Comparison of ENCODE assay signal across 19 cellular contexts in genomic region chr5:136031713-136032112, GRCh38. TPM values are rescaled to one million over a fixed set of nuclear protein-coding genes. Genes with fewer than 3 reads are reported as not detected.
DNase-seq lines count a peak whose midpoint lies in the region; ATAC-seq, FAIRE-seq and TF ChIP-seq lines count a peak whose summit lies in the region.
"Had no signal": no experiment of that assay in that cellular context is flagged by ENCODE, and none has a peak within 500 bp of the region (broad histone marks: within the 10 kb centered on the region; RNA-seq: fewer than 3 reads in every experiment).

No MANE protein-coding gene starts in this region.

- no peak for TF ChIP-seq POLR2A in HepG2 (IDR thresholded peaks at IDR 0.05; ENCODE audit: insufficient read depth in 1 of 2, low read depth in 2 of 2, low read length in 2 of 2)

- no peak overlapping the region for H3K9ac ChIP-seq in HepG2 (ENCODE audit: insufficient read depth, low read depth, low read length)

- TF ChIP-seq CTCF in heart right ventricle (IDR thresholded peaks at IDR 0.05): no peak
- no peak for TF ChIP-seq CTCF in MCF 10A (IDR thresholded peaks at IDR 0.05; ENCODE audit: unreplicated experiment)
- TF ChIP-seq CTCF in HepG2 (CRISPR knock-in tag; IDR thresholded peaks at IDR 0.05): no peak
- no peak for TF ChIP-seq CTCF in type B pancreatic cell (conservative IDR thresholded peaks at IDR 0.05)

- H3K27me3 ChIP-seq in heart right ventricle: peaks cover 0 to 9% (median 0%) of the 10 kb centered on the region in 7 donors
- H3K27me3 ChIP-seq in HepG2 (ENCODE audit: control insufficient read depth in 1 of 2, insufficient read depth in 2 of 2, low read length in 2 of 2): no peaks in the 10 kb centered on the region; a peak in 2 of 5 replicates

- H3K27ac ChIP-seq in heart right ventricle: peak overlapping the region in 7 of 10 donors; percentile 23 to 93 (median 58)
- peak overlapping the region; percentile 23 for H3K27ac ChIP-seq in HepG2 (ENCODE audit: extremely low read length, insufficient read depth, low read length)
- H3K27ac ChIP-seq: foreskin keratinocyte had no signal

- H3K4me1 Mint-ChIP-seq in MCF 10A (ENCODE audit: insufficient read depth, unreplicated experiment): peaks cover 78% of the 10 kb centered on the region
- peaks cover 47% of the 10 kb centered on the region for H3K4me1 Mint-ChIP-seq in type B pancreatic cell (ENCODE audit: unreplicated experiment)

- H3K4me1 ChIP-seq in heart right ventricle (peaks cover 11 to 95% (median 67%) of the 10 kb centered on the region in 9 donors), HepG2 (ENCODE audit: insufficient read depth, low read length) (peaks cover 62% of the 10 kb centered on the region)

- H3K9me3 Mint-ChIP-seq in MCF 10A (ENCODE audit: unreplicated experiment) (no peaks in the 10 kb centered on the region), type B pancreatic cell (no peaks in the 10 kb centered on the region)
- H3K9me3 Mint-ChIP-seq: neural crest cell had no signal

- POLR2A ChIA-PET in MCF 10A (lab: Yijun Ruan, JAX) (interaction anchor here (0.7 to 37.2 kb wide), 17 partner anchors 10 to 161 kb away, joined by 3 to 1604 read pairs (median 4); partner anchors contain the start of genes LECT2, SMAD5 and TGFBI), HepG2 (lab: Yijun Ruan, JAX) (interaction anchor here (2.2 to 10.6 kb wide), 4 partner anchors 10 to 58 kb away, joined by 11 to 129 read pairs (median 40); no protein-coding TSS in a partner anchor)

- TF ChIP-seq EP300 in HepG2 (IDR thresholded peaks at IDR 0.05; ENCODE audit: low read depth in 2 of 2, low read length in 2 of 2) (no peak), HepG2 (CRISPR knock-in tag; IDR thresholded peaks at IDR 0.05; ENCODE audit: borderline replicate concordance) (no peak)

- H3K9me3 ChIP-seq in heart right ventricle (no peaks in the 10 kb centered on the region), HepG2 (ENCODE audit: low read length) (no peaks in the 10 kb centered on the region)

- peaks cover 27% of the 10 kb centered on the region for H3K79me2 ChIP-seq in HepG2 (ENCODE audit: insufficient read depth, low read length)

- BruUV-seq in MCF 10A (replicated peaks; lab: Mats Ljungman, UMichigan) (no TSS peak), HepG2 (replicated peaks; lab: Mats Ljungman, UMichigan) (no TSS peak)

- H3K36me3 Mint-ChIP-seq in MCF 10A (ENCODE audit: insufficient read depth, unreplicated experiment) (peaks cover 66% of the 10 kb centered on the region), type B pancreatic cell (peaks cover 19% of the 10 kb centered on the region)
- H3K36me3 Mint-ChIP-seq: activated naive CD8-positive, alpha-beta T cell had no signal

- H4K20me1 ChIP-seq in HepG2 (ENCODE audit: insufficient read depth, low read length): no peaks in the 10 kb centered on the region

- peak overlapping the region; percentile 80 for H3K4me3 Mint-ChIP-seq in MCF 10A (ENCODE audit: unreplicated experiment)
- H3K4me3 Mint-ChIP-seq in type B pancreatic cell: peak overlapping the region; percentile 81
- H3K4me3 Mint-ChIP-seq: activated naive CD8-positive, alpha-beta T cell; neural crest cell had no signal

- H3K4me2 ChIP-seq in HepG2 (ENCODE audit: low read depth, low read length): peak overlapping the region; percentile 31

- WGBS in heart right ventricle, 2 donors: 47 to 49% methylated on average over 6 of the region's 6 CpGs
- WGBS in HepG2 (ENCODE audit: low lambda C conversion rate): 78% methylated on average over 6 of the region's 6 CpGs

- in situ Hi-C loops in HepG2 (cut with HindIII; ENCODE audit: extremely low pct_ligation_motif_present, low pct_unique_long_range_greater_than_20kb): no loop called here

- H3K27me3 Mint-ChIP-seq in MCF 10A (ENCODE audit: insufficient read depth, unreplicated experiment): no peaks in the 10 kb centered on the region
- peaks cover 71% of the 10 kb centered on the region for H3K27me3 Mint-ChIP-seq in type B pancreatic cell

- no peak overlapping the region for H2AFZ ChIP-seq in HepG2 (ENCODE audit: low read length)

- ATAC-seq in heart right ventricle: no peak
- no peak for ATAC-seq in Right ventricle myocardium superior (ENCODE audit: poor library complexity)
- no peak for ATAC-seq in HepG2
- ATAC-seq: foreskin keratinocyte had no signal

- CTCF ChIA-PET in MCF 10A (lab: Yijun Ruan, JAX): interaction anchor here (0.7 to 18.0 kb wide), 12 partner anchors 14 to 130 kb away, joined by 3 to 171 read pairs (median 6); no protein-coding TSS in a partner anchor
- CTCF ChIA-PET in HepG2 (lab: Yijun Ruan, JAX; ENCODE audit: low intra/inter-chr PET ratio, low total read pairs): interaction anchor here (1.6 kb wide), 1 partner anchor 31 kb away, joined by 3 read pairs; no protein-coding TSS in a partner anchor

- FAIRE-seq in HepG2 (lab: Jason Lieb, UNC): no peak
- FAIRE-seq: A204.1, GM12891, H1, urothelium cell line had no signal

- H3K27ac Mint-ChIP-seq in MCF 10A (ENCODE audit: low read depth, unreplicated experiment) (peak overlapping the region; percentile 76), type B pancreatic cell (no peak overlapping the region)
- H3K27ac Mint-ChIP-seq: activated naive CD8-positive, alpha-beta T cell had no signal

- no peak for DNase-seq in heart right ventricle
- no peak for DNase-seq in Right ventricle myocardium superior
- DNase-seq in MCF 10A (ENCODE audit: unreplicated experiment): no peak
- no peak for DNase-seq in HepG2 (ENCODE audit: low spot score)
- DNase-seq in type B pancreatic cell (ENCODE audit: extremely low spot score, unreplicated experiment): no peak
- no peak for DNase-seq in T1000 (lab: John Stamatoyannopoulos, UW)
- DNase-seq in LoVo (ENCODE audit: low spot score): no peak
- no peak for DNase-seq in SIG-M5 treated with dmso at 0.1 percent for 504 hours (lab: John Stamatoyannopoulos, UW; ENCODE audit: unreplicated experiment)
- DNase-seq: cortex of kidney, DMS79 treated with DMSO at 0.1 percent for 48 hours, foreskin keratinocyte, kidney glomerular epithelial cell, NCI-H510A had no signal

- TF ChIP-seq RAD21 in HepG2 (CRISPR knock-in tag; IDR thresholded peaks at IDR 0.05): no peak

- peak overlapping the region in 6 of 10 donors; percentile 61 to 81 (median 72) for H3K4me3 ChIP-seq in heart right ventricle
- H3K4me3 ChIP-seq in HepG2 (replicated peaks in 1 of 3; ENCODE audit: insufficient read depth in 1 of 3, low read depth in 2 of 3, low read length in 3 of 3): no peak overlapping the region; a peak in 1 of 6 replicates

- intact Hi-C loops in heart right ventricle (cut with DNase I) (loop anchor here in 2 of 10 donors (5.0 to 10.0 kb wide), 2 partner anchors 36 to 57 kb away; no protein-coding TSS in a partner anchor), Right ventricle myocardium superior (cut with DNase I) (no loop called here), MCF 10A (cut with micrococcal nuclease) (loop anchor here (1.0 to 2.0 kb wide), 2 partner anchors 22 to 25 kb away; no protein-coding TSS in a partner anchor), HepG2 (cut with micrococcal nuclease; ENCODE audit: unreplicated experiment) (loop anchor here (2.0 kb wide), 1 partner anchor 21 kb away; no protein-coding TSS in a partner anchor)

- H3K36me3 ChIP-seq in heart right ventricle (peaks cover 0 to 44% (median 0%) of the 10 kb centered on the region in 9 donors), HepG2 (replicated peaks in 1 of 2; ENCODE audit: control insufficient read depth in 1 of 2, insufficient read depth in 2 of 2, low read length in 2 of 2) (peaks cover 6 to 27% of the 10 kb centered on the region in 2 experiments)

TF ChIP-seq in HepG2, 621 proteins besides CTCF, POLR2A, EP300 and RAD21 (continues in another document):
- TF ChIP-seq RFXANK (CRISPR knock-in tag; IDR thresholded peaks at IDR 0.05) (no peak), ASH2L (IDR thresholded peaks at IDR 0.05; ENCODE audit: insufficient read length, low read depth, low read length) (no peak), SYNCRIP (IDR thresholded peaks at IDR 0.05; ENCODE audit: insufficient read depth, low read depth, low read length) (no peak)

RNA-seq across cellular contexts. Expression of gene TGFBI, which starts 2.9 kb away (rescaled TPM):
- total RNA-seq in heart right ventricle: 100 to 1,000 TPM in 1 of 10 donors, 10 to 100 TPM in 9; 29.6 to 137 (median 46.2) TPM
- 10 to 100 TPM; 65.5 to 69.9 TPM for polyA plus RNA-seq in heart right ventricle
- total RNA-seq in Right ventricle myocardium superior: 49.9 TPM
- 623 and 892 TPM in 2 replicates for total RNA-seq in MCF 10A (2022)
- total RNA-seq in HepG2 (2016; rRNA removed; fragmentation: Illumina TruSeq; extraction: Trizol): 138 and 275 TPM in 2 replicates
- total RNA-seq in HepG2 (2016; cell fraction: cytosol; rRNA removed; fragmentation: Illumina TruSeq; extraction: Trizol; ENCODE audit: low read depth): 50.3 and 55.8 TPM in 2 replicates
- 131 and 276 TPM in 2 replicates for total RNA-seq in HepG2 (2016; cell fraction: insoluble cytoplasmic fraction; rRNA removed; fragmentation: Illumina TruSeq; extraction: Trizol)
- 113 and 131 TPM in 2 replicates for total RNA-seq in HepG2 (2016; cell fraction: membrane; rRNA removed; fragmentation: Illumina TruSeq; extraction: Trizol)
- 247 and 314 TPM in 2 replicates for total RNA-seq in HepG2 (2016; cell fraction: nucleus; rRNA removed; fragmentation: Illumina TruSeq; extraction: Trizol)
- 441 and 457 TPM in 2 replicates for polyA plus RNA-seq in HepG2 (2011; rRNA removed)
- polyA plus RNA-seq in HepG2 (2011; cell fraction: cytosol; rRNA removed): 304 and 337 TPM in 2 replicates
- polyA plus RNA-seq in HepG2 (2011; cell fraction: nucleus; rRNA removed): 658 and 897 TPM in 2 replicates
- polyA plus RNA-seq in HepG2 (2012): 309 and 371 TPM in 2 replicates
- polyA plus RNA-seq in HepG2 (2016; cell fraction: cytosol; fragmentation: Illumina TruSeq; extraction: Trizol; ENCODE audit: low read depth): 43.1 and 46.7 TPM in 2 replicates
- polyA plus RNA-seq in HepG2 (2016; cell fraction: insoluble cytoplasmic fraction; fragmentation: Illumina TruSeq; extraction: Trizol; ENCODE audit: low read depth): 120 and 134 TPM in 2 replicates
- polyA plus RNA-seq in HepG2 (2016; cell fraction: membrane; fragmentation: Illumina TruSeq; extraction: Trizol; ENCODE audit: low read depth): 83.1 and 98.3 TPM in 2 replicates
- polyA plus RNA-seq in HepG2 (2016; cell fraction: nucleus; fragmentation: Illumina TruSeq; extraction: Trizol; ENCODE audit: insufficient read depth, low read depth): 385 and 414 TPM in 2 replicates
- 25.5 and 364 TPM in 2 replicates for polyA minus RNA-seq in HepG2 (2011; rRNA and poly(A)+ RNA removed; ENCODE audit: low replicate concordance)
- polyA minus RNA-seq in HepG2 (2011; cell fraction: cytosol; rRNA and poly(A)+ RNA removed): 249 and 302 TPM in 2 replicates
- 204 and 216 TPM in 2 replicates for polyA minus RNA-seq in HepG2 (2011; cell fraction: nucleus; rRNA and poly(A)+ RNA removed)
- total RNA-seq in type B pancreatic cell (ENCODE audit: low replicate concordance): 71.4 and 302 TPM in 2 replicates

Comparison
In these comparisons a context has a peak if more than half of its experiments do, and no peak if none do; other contexts are left out.
1. H3K4me3 ChIP-seq: peak in heart right ventricle (6 of 10); none in HepG2 (0 of 3).